In the genomic region with DNA sequence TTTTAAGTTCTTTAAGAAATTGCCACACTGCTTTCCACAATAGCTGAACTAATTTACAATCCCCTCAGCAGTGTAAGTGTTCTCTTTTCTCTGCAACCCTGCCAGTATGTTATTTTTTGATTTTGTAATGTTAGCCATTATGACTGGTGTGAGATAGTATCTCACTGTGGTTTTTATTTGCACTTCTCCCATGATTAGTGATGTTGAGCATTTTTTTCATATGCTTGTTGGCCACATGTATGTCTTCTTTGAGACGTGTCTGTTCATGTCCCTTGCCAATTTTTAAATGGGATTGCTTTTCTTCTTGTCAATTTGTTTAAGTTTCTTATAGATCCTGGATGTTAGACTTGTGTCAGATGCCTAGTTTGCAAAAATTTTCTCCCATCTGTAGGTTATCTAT, we compare ENCODE assay signal across 33 cellular contexts.
"Had no signal": no experiment of that assay in that cellular context is flagged by ENCODE, and none has a peak within 500 bp of the region (broad histone marks: within the 10 kb centered on the region; RNA-seq: fewer than 3 reads in every experiment).

No MANE protein-coding gene starts in this region.

- H3K27me3 ChIP-seq: brain microvascular endothelial cell, cardiac muscle cell, colonic mucosa, esophagus muscularis mucosa, heart left ventricle had no signal

- H3K4me3 ChIP-seq: cardiac muscle cell, colonic mucosa, esophagus muscularis mucosa, heart left ventricle had no signal

- FAIRE-seq: astrocyte, endometrium, endothelial cell of umbilical vein, frontal cortex had no signal

- DNase-seq: activated CD4-positive, alpha-beta memory T cell treated with anti-CD3 and anti-CD28 coated beads for 36 hours; activated CD4-positive, alpha-beta T cell treated with anti-CD3 and anti-CD28 coated beads for 36 hours; activated CD4-positive, alpha-beta T cell treated with anti-CD3 and anti-CD28 coated beads, Interleukin-2, amount 10 ng/mL, durations not matched to agents 24 days and 14 days; activated CD4-positive, CD25-positive, alpha-beta regulatory T cell; activated CD4-positive, CD25-positive, alpha-beta regulatory T cell treated with anti-CD3 and anti-CD28 coated beads, Interleukin-2, amount 50 U/mL, for 72 hours; activated CD8-positive, alpha-beta memory T cell treated with anti-CD3 and anti-CD28 coated beads, Interleukin-2, amount 10 ng/mL, durations not matched to agents 7 days and 5 days; activated CD8-positive, alpha-beta memory T cell treated with anti-CD3 and anti-CD28 coated beads, Interleukin-2, amount 50 U/mL, for 4 hours; activated CD8-positive, alpha-beta T cell treated with anti-CD3 and anti-CD28 coated beads, Interleukin-2, amount 10 ng/mL, durations not matched to agents 7 days and 5 days; activated gamma-delta T cell; activated naive CD4-positive, alpha-beta T cell; activated naive CD4-positive, alpha-beta T cell treated with anti-CD3 and anti-CD28 coated beads, Interleukin-2, amount 10 ng/mL, durations not matched to agents 7 days and 5 days; activated naive CD8-positive, alpha-beta T cell treated with anti-CD3 and anti-CD28 coated beads, Interleukin-2, amount 10 ng/mL, durations not matched to agents 7 days and 5 days; activated T-cell treated with anti-CD3 and anti-CD28 coated beads, Interleukin-2, amount 50 U/mL, for 1 hour; activated T-cell treated with anti-CD3 and anti-CD28 coated beads, Interleukin-2, amount 50 U/mL, for 48 hours; amniotic stem cell; anterior cingulate cortex; brain microvascular endothelial cell; central memory CD4-positive, alpha-beta T cell; cerebellar nuclear complex; colonic mucosa; effector CD8-positive, alpha-beta T cell; erythroblast; glutamatergic neuron; heart left ventricle; T-helper 1 cell; T-helper 17 cell; T1000 had no signal

- H3K36me3 ChIP-seq: brain microvascular endothelial cell, cardiac muscle cell, colonic mucosa, esophagus muscularis mucosa, heart left ventricle had no signal
